8 cellular contexts compared by ENCODE assay signal in the genomic region with DNA sequence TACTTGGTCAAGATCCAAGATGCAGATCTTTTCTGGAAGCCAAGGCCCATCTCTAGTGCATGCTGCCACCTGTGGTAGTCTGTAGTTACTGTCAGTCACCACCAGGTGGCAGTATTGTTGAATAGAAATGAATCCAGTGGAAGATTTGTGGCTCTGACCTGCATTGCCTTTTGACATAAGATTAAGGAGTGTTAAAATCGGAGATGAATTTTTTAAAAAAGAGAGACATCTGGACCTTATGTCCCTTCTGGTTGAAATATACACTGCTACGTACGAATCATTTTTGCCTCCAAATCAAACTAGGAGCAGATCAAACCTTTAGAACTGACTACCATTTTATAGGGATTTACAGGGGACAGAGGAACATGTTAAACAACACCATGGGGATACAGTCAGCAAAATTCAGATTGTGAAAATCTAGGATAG. TPM values are rescaled to one million over a fixed set of nuclear protein-coding genes. Genes with fewer than 3 reads are reported as not detected.
DNase-seq lines count a peak whose midpoint lies in the region; ATAC-seq and TF ChIP-seq lines count a peak whose summit lies in the region.

No MANE protein-coding gene starts in this region.

- TF ChIP-seq RAD21 in liver (IDR thresholded peaks at IDR 0.05) = peak; percentile 90 to 92

- 80% methylated on average over 3 of the region's 3 CpGs for WGBS in liver

- H3K9me3 ChIP-seq in liver (ENCODE audit: control insufficient read depth in 4 of 4, low read length in 3 of 4) = no peaks in the 10 kb centered on the region

- H3K9ac ChIP-seq in liver (ENCODE audit: low read depth in 1 of 2, low read length in 2 of 2) = no peak overlapping the region

- H3K4me1 ChIP-seq in liver (ENCODE audit: control insufficient read depth in 4 of 4, insufficient read depth in 4 of 4, low read length in 3 of 4) = no peaks in the 10 kb centered on the region

- H3K27me3 ChIP-seq in GM06990 (replicated peaks; ENCODE audit: control insufficient read depth, insufficient read depth, low read length) = no peaks in the 10 kb centered on the region
- H3K27me3 ChIP-seq in liver (ENCODE audit: control insufficient read depth in 4 of 4, insufficient read depth in 4 of 4, low read length in 3 of 4) = no peaks in the 10 kb centered on the region

- TF ChIP-seq CTCF in GM06990 (IDR thresholded peaks at IDR 0.05; ENCODE audit: insufficient read depth, low read length, poor library complexity, severe bottlenecking) (peak; percentile 64), choroid plexus epithelial cell (conservative IDR thresholded peaks at IDR 0.05; ENCODE audit: low read depth, low read length) (peak; percentile 82), liver (IDR thresholded peaks at IDR 0.05; ENCODE audit: low read depth, low read length, missing input control) (peak; percentile 91)

- H3K4me3 ChIP-seq in GM06990 (replicated peaks; ENCODE audit: low read depth, low read length) = no peak overlapping the region
- no peak overlapping the region for H3K4me3 ChIP-seq in choroid plexus epithelial cell (ENCODE audit: low read depth, low read length)
- H3K4me3 ChIP-seq in liver (ENCODE audit: low read depth in 1 of 3, low read length in 3 of 3) = no peak overlapping the region

- no peaks in the 10 kb centered on the region for H3K36me3 ChIP-seq in GM06990 (ENCODE audit: control insufficient read depth, insufficient read depth, low read length)
- no peaks in the 10 kb centered on the region for H3K36me3 ChIP-seq in liver (ENCODE audit: control insufficient read depth in 4 of 4, insufficient read depth in 3 of 4, low read depth in 1 of 4, low read length in 3 of 4)

- peak; percentile 70 for ATAC-seq in HG03175 (IDR thresholded peaks at IDR 0.05; ENCODE audit: unreplicated experiment)

- H3K27ac ChIP-seq in liver (ENCODE audit: low read depth in 1 of 2, low read length in 2 of 2) = no peak overlapping the region

- DNase-seq in GM06990 (ENCODE audit: extremely low read depth, insufficient read length) (peak; percentile 59), NCI-H524 (lab: John Stamatoyannopoulos, UW) (peak; percentile 33 to 83), choroid plexus epithelial cell (ENCODE audit: low read depth) (peak; percentile 85), occipital lobe (lab: John Stamatoyannopoulos, UW) (no peak)
- DNase-seq in activated CD4-positive, alpha-beta T cell treated with anti-CD3 and anti-CD28 coated beads for 24 hours (ENCODE audit: low read depth in 2 of 2) = peak; percentile 38 to 61
- peak; percentile 54 for DNase-seq in stimulated activated CD8-positive, alpha-beta memory T cell treated with anti-CD3 and anti-CD28 coated beads, Interleukin-15, amount 100 ng/mL, for 1 hour (ENCODE audit: low read depth)

TF ChIP-seq in liver, 16 proteins besides CTCF, POLR2A, EP300 and RAD21:
- no peak for TF ChIP-seq NR2F2 (IDR thresholded peaks at IDR 0.05)
- TF ChIP-seq RXRA (IDR thresholded peaks at IDR 0.05) = peak in 1 of 2 donors; percentile 9
TF ChIP-seq in liver: peak in this region for 1.

RNA-seq across cellular contexts. Expression of gene RHOH, which starts 46.9 kb away (rescaled TPM):
- total RNA-seq in liver (1 to 10 TPM; 1.8 to 2.3 TPM), occipital lobe (0.94 TPM)
- under 1 TPM; 0.56 to 0.75 TPM for polyA plus RNA-seq in liver
